In the genomic region with DNA sequence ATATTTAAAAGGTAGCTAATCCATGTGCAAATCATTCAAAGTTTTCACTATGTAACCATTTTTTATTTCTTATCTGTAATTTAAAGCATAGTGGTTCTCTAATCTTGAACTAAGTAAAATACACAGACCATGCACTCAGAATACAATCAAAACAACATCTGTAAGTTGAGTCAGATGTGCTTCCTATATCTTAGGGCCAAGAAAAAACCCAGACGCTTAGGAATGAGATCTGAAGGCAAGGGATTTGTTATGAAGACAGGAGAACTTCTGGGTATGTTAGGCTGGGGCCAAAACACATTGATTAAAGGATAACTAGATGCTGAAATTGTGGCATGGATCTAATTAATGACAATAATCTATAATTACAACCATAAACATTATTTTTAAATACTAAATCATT, we compare ENCODE assay signal across 13 cellular contexts.
A peak's percentile ranks its signal among the peaks of the same experiment; 100 is the strongest.
DNase-seq lines count a peak whose midpoint lies in the region; ATAC-seq and TF ChIP-seq lines count a peak whose summit lies in the region.
"Had no signal": no experiment of that assay in that cellular context is flagged by ENCODE, and none has a peak within 500 bp of the region (broad histone marks: within the 10 kb centered on the region; RNA-seq: fewer than 3 reads in every experiment).

No MANE protein-coding gene starts in this region.

- H3K27ac ChIP-seq in ascending aorta: peak overlapping the region; percentile 67 to 78
- peak overlapping the region; percentile 71 to 85 (median 80) for H3K27ac ChIP-seq in esophagus muscularis mucosa (replicated peaks in 1 of 4)
- peak overlapping the region; percentile 25 to 83 (median 68) for H3K27ac ChIP-seq in sigmoid colon
- H3K27ac ChIP-seq: A549, C4-2B, HL-60 had no signal

- no peak for ATAC-seq in HG03039 (IDR thresholded peaks at IDR 0.05; ENCODE audit: unreplicated experiment)
- ATAC-seq: A549 had no signal

- H3K9me3 ChIP-seq in ascending aorta (no peaks in the 10 kb centered on the region), esophagus muscularis mucosa (no peaks in the 10 kb centered on the region), sigmoid colon (no peaks in the 10 kb centered on the region)
- H3K9me3 ChIP-seq: A549, BE2C, HAP-1 had no signal

- TF ChIP-seq POLR2A in esophagus muscularis mucosa (IDR thresholded peaks at IDR 0.05; ENCODE audit: low read depth): no peak
- no peak for TF ChIP-seq POLR2A in sigmoid colon (IDR thresholded peaks at IDR 0.05)

- TF ChIP-seq CTCF in ascending aorta (IDR thresholded peaks at IDR 0.05) (no peak), esophagus muscularis mucosa (IDR thresholded peaks at IDR 0.05) (no peak), sigmoid colon (IDR thresholded peaks at IDR 0.05) (no peak)

- no peak for DNase-seq in ascending aorta (ENCODE audit: low spot score in 2 of 2)
- DNase-seq in esophagus muscularis mucosa (ENCODE audit: extremely low spot score): no peak
- no peak for DNase-seq in sigmoid colon
- no peak for DNase-seq in stimulated activated naive CD4-positive, alpha-beta T cell (lab: John Stamatoyannopoulos, UW)
- DNase-seq in activated CD4-positive, CD25-positive, alpha-beta regulatory T cell (lab: John Stamatoyannopoulos, UW): no peak
- DNase-seq: BE2C; CD4-positive, alpha-beta memory T cell; DMS79 had no signal

- no peak for TF ChIP-seq EP300 in esophagus muscularis mucosa (IDR thresholded peaks at IDR 0.05)
- TF ChIP-seq EP300 in sigmoid colon (IDR thresholded peaks at IDR 0.05): no peak

- no peak overlapping the region for H3K4me3 ChIP-seq in ascending aorta
- no peak overlapping the region for H3K4me3 ChIP-seq in esophagus muscularis mucosa
- H3K4me3 ChIP-seq in sigmoid colon: no peak overlapping the region
- H3K4me3 ChIP-seq: A549, HAP-1 had no signal

- peaks cover 22 to 41% of the 10 kb centered on the region in 2 donors for H3K36me3 ChIP-seq in ascending aorta
- peaks cover 23 to 71% (median 32%) of the 10 kb centered on the region in 4 donors for H3K36me3 ChIP-seq in esophagus muscularis mucosa
- peaks cover 8 to 79% (median 24%) of the 10 kb centered on the region in 4 donors for H3K36me3 ChIP-seq in sigmoid colon

- WGBS in esophagus muscularis mucosa: 37% methylated on average over 1 of the region's 1 CpG
- 73 to 85% methylated on average over 1 of the region's 1 CpG for WGBS in sigmoid colon, 2 donors

- intact Hi-C loops in ascending aorta (cut with DNase I) (no loop called here), esophagus muscularis mucosa (cut with DNase I) (no loop called here), sigmoid colon (cut with DNase I) (no loop called here)

- H3K4me1 ChIP-seq in ascending aorta (peaks cover 8 to 23% of the 10 kb centered on the region in 2 donors), esophagus muscularis mucosa (peaks cover 0 to 59% (median 49%) of the 10 kb centered on the region in 4 donors), sigmoid colon (peaks cover 0 to 56% (median 38%) of the 10 kb centered on the region in 4 donors)
- H3K4me1 ChIP-seq: A549, BE2C had no signal

- no peaks in the 10 kb centered on the region for H3K27me3 ChIP-seq in ascending aorta
- no peaks in the 10 kb centered on the region for H3K27me3 ChIP-seq in esophagus muscularis mucosa
- no peaks in the 10 kb centered on the region for H3K27me3 ChIP-seq in sigmoid colon
- H3K27me3 ChIP-seq: BE2C had no signal
